25 cellular contexts compared by ENCODE assay signal in the genomic region with DNA sequence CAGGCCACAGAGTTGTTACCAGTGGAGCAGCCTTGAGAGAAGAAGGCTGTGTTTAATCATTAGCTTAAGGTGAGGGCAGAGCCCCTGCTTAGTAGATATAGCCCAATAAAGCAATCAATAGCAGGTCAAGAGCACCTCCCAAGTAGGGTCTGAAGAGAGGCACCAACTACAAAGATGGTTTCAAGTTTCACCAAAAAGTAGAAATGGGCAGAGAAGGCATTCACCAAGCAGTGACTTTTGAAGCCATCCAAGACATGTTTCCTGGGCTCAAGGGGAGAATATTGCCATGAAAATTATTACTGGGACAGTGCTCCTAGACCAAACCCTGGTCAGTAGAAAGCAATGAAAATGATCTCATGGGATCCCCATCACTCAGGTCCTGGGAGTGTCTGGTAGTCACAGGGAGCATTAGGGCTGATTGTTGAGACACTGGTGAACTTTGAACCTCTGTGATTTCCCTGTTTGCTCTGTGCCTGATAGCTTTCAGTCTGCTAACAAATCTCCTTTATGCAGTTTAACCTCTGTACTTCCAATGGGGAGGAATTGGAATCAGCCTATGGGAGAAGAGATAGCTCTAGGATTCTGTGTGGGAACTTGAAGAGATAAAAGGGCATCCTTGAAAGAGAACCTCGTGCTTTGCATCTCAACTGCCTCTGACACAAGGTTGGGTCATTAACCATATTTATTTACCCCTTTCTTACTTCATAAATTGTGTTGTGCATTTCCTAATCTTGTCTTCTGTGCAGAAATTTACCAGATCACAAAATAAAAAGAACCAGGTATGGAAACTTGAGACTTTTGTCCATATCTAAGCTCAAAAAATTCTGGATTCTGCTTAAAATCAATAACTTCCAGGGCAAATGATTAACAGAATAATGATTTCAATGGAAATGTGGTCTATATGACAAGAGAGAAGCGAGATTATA. TPM values are rescaled to one million over a fixed set of nuclear protein-coding genes. Genes with fewer than 3 reads are reported as not detected.
DNase-seq lines count a peak whose midpoint lies in the region; ATAC-seq, FAIRE-seq and TF ChIP-seq lines count a peak whose summit lies in the region.
"Had no signal": no experiment of that assay in that cellular context is flagged by ENCODE, and none has a peak within 500 bp of the region (broad histone marks: within the 10 kb centered on the region; RNA-seq: fewer than 3 reads in every experiment).

No MANE protein-coding gene starts in this region.

- H3K27ac ChIP-seq in HepG2 (ENCODE audit: extremely low read length, insufficient read depth, low read length) (peak overlapping the region; percentile 92), ascending aorta (no peak overlapping the region)
- H3K27ac ChIP-seq: BLaER1 treated with 17β-estradiol and CSF1 and Interleukin-3, amounts not matched to agents 10 nM and 100 nM had no signal

- H3K4me1 ChIP-seq in Caco-2 (peaks cover 23% of the 10 kb centered on the region), HepG2 (ENCODE audit: insufficient read depth, low read length) (peaks cover 81% of the 10 kb centered on the region), ascending aorta (no peaks in the 10 kb centered on the region)
- H3K4me1 ChIP-seq: Peyer's patch had no signal

- H2AFZ ChIP-seq in HepG2 (ENCODE audit: low read length), result no peak overlapping the region

- H3K4me3 ChIP-seq in Caco-2 (ENCODE audit: low read depth, low read length) (no peak overlapping the region), HepG2 (replicated peaks in 1 of 3; ENCODE audit: insufficient read depth in 1 of 3, low read depth in 2 of 3, low read length in 3 of 3) (peak overlapping the region in 2 of 3 experiments; percentile 5 to 41; a peak in 1 of 6 replicates), ascending aorta (no peak overlapping the region)
- H3K4me3 ChIP-seq: BLaER1 treated with 17β-estradiol and CSF1 and Interleukin-3, amounts not matched to agents 10 nM and 100 nM; K562; Peyer's patch had no signal

- H3K36me3 ChIP-seq in Caco-2 (ENCODE audit: control insufficient read depth, insufficient read depth, low read length) (no peaks in the 10 kb centered on the region), HepG2 (replicated peaks in 1 of 2; ENCODE audit: control insufficient read depth in 1 of 2, insufficient read depth in 2 of 2, low read length in 2 of 2) (no peaks in the 10 kb centered on the region), ascending aorta (no peaks in the 10 kb centered on the region)
- H3K36me3 ChIP-seq: BLaER1 treated with 17β-estradiol and CSF1 and Interleukin-3, amounts not matched to agents 10 nM and 100 nM; Peyer's patch had no signal

- H3K9me3 Mint-ChIP-seq in Caco-2 (ENCODE audit: unreplicated experiment) (peaks cover 5% of the 10 kb centered on the region), progenitor cell of endocrine pancreas (ENCODE audit: low read depth) (peaks cover 24% of the 10 kb centered on the region)

- CTCF ChIA-PET in Caco-2 (lab: Charles Lee) (interaction anchor here (0.5 to 1.3 kb wide), 3 partner anchors 8 to 1566 kb away, joined by 3 to 6 read pairs (median 4); a partner anchor contains a TSS), HepG2 (lab: Yijun Ruan, JAX; ENCODE audit: low intra/inter-chr PET ratio, low total read pairs) (no interaction called here)

- H3K4me2 ChIP-seq in HepG2 (ENCODE audit: low read depth, low read length), result peak overlapping the region; percentile 72
- H3K4me2 ChIP-seq: BLaER1 treated with 17β-estradiol and CSF1 and Interleukin-3, amounts not matched to agents 10 nM and 100 nM had no signal

- no peak for TF ChIP-seq POLR2A in HepG2 (IDR thresholded peaks at IDR 0.05; ENCODE audit: insufficient read depth in 1 of 2, low read depth in 2 of 2, low read length in 2 of 2)

- intact Hi-C loops in Caco-2 (cut with micrococcal nuclease; ENCODE audit: unreplicated experiment) (no loop called here), HepG2 (cut with micrococcal nuclease; ENCODE audit: unreplicated experiment) (loop anchor here (1.0 to 2.0 kb wide), 2 partner anchors 16 to 34 kb away; a partner anchor contains a TSS), ascending aorta (cut with DNase I) (no loop called here)

- peak; percentile 96 for FAIRE-seq in HepG2 (lab: Jason Lieb, UNC)
- FAIRE-seq: K562 had no signal

- BruUV-seq in Caco-2 (replicated peaks; lab: Mats Ljungman, UMichigan) (TSS peak; percentile 80), HepG2 (replicated peaks; lab: Mats Ljungman, UMichigan) (no TSS peak)

- H3K79me2 ChIP-seq in HepG2 (ENCODE audit: insufficient read depth, low read length), result no peaks in the 10 kb centered on the region

- in situ Hi-C loops in HepG2 (cut with HindIII; ENCODE audit: extremely low pct_ligation_motif_present, low pct_unique_long_range_greater_than_20kb), result no loop called here

- H3K27me3 ChIP-seq in Caco-2 (replicated peaks; ENCODE audit: control insufficient read depth, insufficient read depth, low read length), result no peaks in the 10 kb centered on the region
- no peaks in the 10 kb centered on the region for H3K27me3 ChIP-seq in HepG2 (ENCODE audit: control insufficient read depth in 1 of 2, insufficient read depth in 2 of 2, low read length in 2 of 2)
- no peaks in the 10 kb centered on the region for H3K27me3 ChIP-seq in ascending aorta
- H3K27me3 ChIP-seq: BLaER1 treated with 17β-estradiol and CSF1 and Interleukin-3, amounts not matched to agents 10 nM and 100 nM; Peyer's patch had no signal

- H3K9me3 ChIP-seq in Caco-2 (no peaks in the 10 kb centered on the region), HepG2 (ENCODE audit: low read length) (no peaks in the 10 kb centered on the region), ascending aorta (no peaks in the 10 kb centered on the region)
- H3K9me3 ChIP-seq: Peyer's patch had no signal

- WGBS in HepG2 (ENCODE audit: low lambda C conversion rate), result 0% methylated on average over 2 of the region's 2 CpGs

- no peak for TF ChIP-seq RAD21 in HepG2 (CRISPR knock-in tag; IDR thresholded peaks at IDR 0.05)

- H3K4me1 Mint-ChIP-seq in Caco-2 (ENCODE audit: low read depth, unreplicated experiment) (no peaks in the 10 kb centered on the region), progenitor cell of endocrine pancreas (ENCODE audit: low read depth) (peaks cover 25% of the 10 kb centered on the region)
- H3K4me1 Mint-ChIP-seq: CD4-positive, alpha-beta memory T cell had no signal

- H3K27ac Mint-ChIP-seq in Caco-2 (ENCODE audit: unreplicated experiment) (no peak overlapping the region), progenitor cell of endocrine pancreas (peak overlapping the region; percentile 87)
- H3K27ac Mint-ChIP-seq: CD4-positive, alpha-beta memory T cell had no signal

- H3K27me3 Mint-ChIP-seq in Caco-2 (ENCODE audit: insufficient read depth, unreplicated experiment), result no peaks in the 10 kb centered on the region
- H3K27me3 Mint-ChIP-seq in progenitor cell of endocrine pancreas, result no peaks in the 10 kb centered on the region

- POLR2A ChIA-PET in Caco-2 (lab: Charles Lee), result interaction anchor here (1.1 kb wide), 1 partner anchor 16 kb away, joined by 11 read pairs; a partner anchor contains a TSS
- POLR2A ChIA-PET in HepG2 (lab: Yijun Ruan, JAX), result interaction anchor here (1.1 to 1.9 kb wide), 2 partner anchors 16 to 220 kb away, joined by 5 to 19 read pairs; a partner anchor contains a TSS

- TF ChIP-seq EP300 in HepG2 (IDR thresholded peaks at IDR 0.05; ENCODE audit: low read depth in 2 of 2, low read length in 2 of 2) (peak in 1 of 2 experiments; percentile 77; a peak in 2 of 4 replicates), HepG2 (CRISPR knock-in tag; IDR thresholded peaks at IDR 0.05; ENCODE audit: borderline replicate concordance) (no peak; the same call in 1 of the 2 replicates)

- H3K4me3 Mint-ChIP-seq in Caco-2 (ENCODE audit: unreplicated experiment), result peak overlapping the region; percentile 31
- peak overlapping the region; percentile 37 for H3K4me3 Mint-ChIP-seq in progenitor cell of endocrine pancreas (ENCODE audit: low read depth)
- H3K4me3 Mint-ChIP-seq: CD4-positive, alpha-beta memory T cell had no signal

- peak overlapping the region; percentile 54 for H3K9ac ChIP-seq in HepG2 (ENCODE audit: insufficient read depth, low read depth, low read length)
- H3K9ac ChIP-seq: BLaER1 treated with 17β-estradiol and CSF1 and Interleukin-3, amounts not matched to agents 10 nM and 100 nM had no signal

- peak; percentile 98 for ATAC-seq in HepG2
- no peak for ATAC-seq in HG03457 (IDR thresholded peaks at IDR 0.05; ENCODE audit: unreplicated experiment)
- ATAC-seq: K562, SK-N-SH treated with all-trans-retinoic acid at 6 μM for 48 hours had no signal

- H3K36me3 Mint-ChIP-seq in Caco-2 (ENCODE audit: insufficient read depth, unreplicated experiment) (no peaks in the 10 kb centered on the region), progenitor cell of endocrine pancreas (ENCODE audit: insufficient read depth) (peaks cover 1% of the 10 kb centered on the region)
- H3K36me3 Mint-ChIP-seq: CD4-positive, alpha-beta memory T cell had no signal

- H4K20me1 ChIP-seq in HepG2 (ENCODE audit: insufficient read depth, low read length), result no peaks in the 10 kb centered on the region
- H4K20me1 ChIP-seq: BLaER1 treated with 17β-estradiol and CSF1 and Interleukin-3, amounts not matched to agents 10 nM and 100 nM had no signal

- TF ChIP-seq CTCF in Caco-2 (IDR thresholded peaks at IDR 0.05; ENCODE audit: insufficient read depth in 1 of 2, low read depth in 1 of 2, low read length in 1 of 2, severe bottlenecking in 1 of 2, unreplicated experiment in 1 of 2) (no peak), HepG2 (CRISPR knock-in tag; IDR thresholded peaks at IDR 0.05) (no peak), progenitor cell of endocrine pancreas (IDR thresholded peaks at IDR 0.05; ENCODE audit: unreplicated experiment) (no peak), ascending aorta (IDR thresholded peaks at IDR 0.05) (no peak)

- DNase-seq in Caco-2 (peak; percentile 69 to 77), LoVo (ENCODE audit: low spot score) (peak; percentile 20), HepG2 (ENCODE audit: low spot score) (peak; percentile 97), progenitor cell of endocrine pancreas (ENCODE audit: low spot score, unreplicated experiment) (no peak), NCI-H526 (lab: John Stamatoyannopoulos, UW) (no peak), SKM-1 treated with dmso at 0.1 percent for 144 hours (lab: John Stamatoyannopoulos, UW; ENCODE audit: unreplicated experiment) (no peak), ascending aorta (ENCODE audit: low spot score in 2 of 2) (no peak)
- DNase-seq: 8988T; Calu3; CD4-positive, alpha-beta memory T cell; DMS153; GF-D8; NCI-H1092; NCI-H1436; NCI-H187 treated with DMSO at 0.1 percent for 48 hours; NCI-H2107; NCI-H510A had no signal

RNA-seq across cellular contexts. Expression of a gene that starts 9.3 kb away (rescaled TPM):
- not detected in 2 replicates for total RNA-seq in Caco-2 (2022)
- 1.8 and 2.6 TPM in 2 replicates for total RNA-seq in HepG2 (2016; rRNA removed; fragmentation: Illumina TruSeq; extraction: Trizol)
- total RNA-seq in HepG2 (2016; cell fraction: cytosol; rRNA removed; fragmentation: Illumina TruSeq; extraction: Trizol; ENCODE audit: low read depth), result 0.18 and 0.20 TPM in 2 replicates
- 2.1 and 2.7 TPM in 2 replicates for total RNA-seq in HepG2 (2016; cell fraction: insoluble cytoplasmic fraction; rRNA removed; fragmentation: Illumina TruSeq; extraction: Trizol)
- total RNA-seq in HepG2 (2016; cell fraction: membrane; rRNA removed; fragmentation: Illumina TruSeq; extraction: Trizol), result 0.41 and 0.46 TPM in 2 replicates
- 0.85 and 1.3 TPM in 2 replicates for total RNA-seq in HepG2 (2016; cell fraction: nucleus; rRNA removed; fragmentation: Illumina TruSeq; extraction: Trizol)
- polyA plus RNA-seq in HepG2 (2011; rRNA removed), result 0.04 and 0.25 TPM in 2 replicates
- 0.13 TPM in 1 of 2 replicates, not detected in the other for polyA plus RNA-seq in HepG2 (2011; cell fraction: cytosol; rRNA removed)
- polyA plus RNA-seq in HepG2 (2011; cell fraction: nucleus; rRNA removed), result not detected in 2 replicates
- polyA plus RNA-seq in HepG2 (2012), result 0.08 and 0.30 TPM in 2 replicates
- 0.18 and 0.36 TPM in 2 replicates for polyA plus RNA-seq in HepG2 (2016; cell fraction: cytosol; fragmentation: Illumina TruSeq; extraction: Trizol; ENCODE audit: low read depth)
- polyA plus RNA-seq in HepG2 (2016; cell fraction: insoluble cytoplasmic fraction; fragmentation: Illumina TruSeq; extraction: Trizol; ENCODE audit: low read depth), result 1.9 and 2.3 TPM in 2 replicates
- polyA plus RNA-seq in HepG2 (2016; cell fraction: membrane; fragmentation: Illumina TruSeq; extraction: Trizol; ENCODE audit: low read depth), result 0.30 TPM in 1 of 2 replicates, not detected in the other
- 0.40 and 0.67 TPM in 2 replicates for polyA plus RNA-seq in HepG2 (2016; cell fraction: nucleus; fragmentation: Illumina TruSeq; extraction: Trizol; ENCODE audit: insufficient read depth, low read depth)
- not detected in 2 replicates for polyA minus RNA-seq in HepG2 (2011; rRNA and poly(A)+ RNA removed; ENCODE audit: low replicate concordance)
- not detected in 2 replicates for polyA minus RNA-seq in HepG2 (2011; cell fraction: cytosol; rRNA and poly(A)+ RNA removed)
- not detected in 2 replicates for polyA minus RNA-seq in HepG2 (2011; cell fraction: nucleus; rRNA and poly(A)+ RNA removed)
- total RNA-seq in progenitor cell of endocrine pancreas, result 0.31 TPM in 1 of 2 replicates, not detected in the other
- total RNA-seq in ascending aorta, result 0.32 TPM
- total RNA-seq: Calu3; CD4-positive, alpha-beta memory T cell; H4; K562; LHCN-M2; OCI-LY7 had no signal
- polyA plus RNA-seq: CD4-positive, alpha-beta memory T cell; K562 had no signal

RNA-seq across cellular contexts. Expression of a gene that starts 15.8 kb away (rescaled TPM):
- 8.0 and 8.5 TPM in 2 replicates for total RNA-seq in Caco-2 (2022)
- 12.1 and 13.6 TPM in 2 replicates for total RNA-seq in HepG2 (2016; rRNA removed; fragmentation: Illumina TruSeq; extraction: Trizol)
- total RNA-seq in HepG2 (2016; cell fraction: cytosol; rRNA removed; fragmentation: Illumina TruSeq; extraction: Trizol; ENCODE audit: low read depth), result 2.6 and 5.5 TPM in 2 replicates
- total RNA-seq in HepG2 (2016; cell fraction: insoluble cytoplasmic fraction; rRNA removed; fragmentation: Illumina TruSeq; extraction: Trizol), result 12.1 and 14.8 TPM in 2 replicates
- total RNA-seq in HepG2 (2016; cell fraction: membrane; rRNA removed; fragmentation: Illumina TruSeq; extraction: Trizol), result 4.9 and 6.4 TPM in 2 replicates
- 21.1 and 21.4 TPM in 2 replicates for total RNA-seq in HepG2 (2016; cell fraction: nucleus; rRNA removed; fragmentation: Illumina TruSeq; extraction: Trizol)
- 2.1 TPM in 2 replicates for polyA plus RNA-seq in HepG2 (2011; rRNA removed)
- polyA plus RNA-seq in HepG2 (2011; cell fraction: cytosol; rRNA removed), result 0.66 and 0.94 TPM in 2 replicates
- 3.3 and 6.0 TPM in 2 replicates for polyA plus RNA-seq in HepG2 (2011; cell fraction: nucleus; rRNA removed)
- 6.1 and 11.9 TPM in 2 replicates for polyA plus RNA-seq in HepG2 (2012)
- 0.91 and 1.0 TPM in 2 replicates for polyA plus RNA-seq in HepG2 (2016; cell fraction: cytosol; fragmentation: Illumina TruSeq; extraction: Trizol; ENCODE audit: low read depth)
- polyA plus RNA-seq in HepG2 (2016; cell fraction: insoluble cytoplasmic fraction; fragmentation: Illumina TruSeq; extraction: Trizol; ENCODE audit: low read depth), result 12.5 and 13.0 TPM in 2 replicates
- polyA plus RNA-seq in HepG2 (2016; cell fraction: membrane; fragmentation: Illumina TruSeq; extraction: Trizol; ENCODE audit: low read depth), result 1.1 TPM in 2 replicates
- 20.3 and 22.5 TPM in 2 replicates for polyA plus RNA-seq in HepG2 (2016; cell fraction: nucleus; fragmentation: Illumina TruSeq; extraction: Trizol; ENCODE audit: insufficient read depth, low read depth)
- 1.6 and 2.3 TPM in 2 replicates for polyA minus RNA-seq in HepG2 (2011; rRNA and poly(A)+ RNA removed; ENCODE audit: low replicate concordance)
- 1.1 and 1.2 TPM in 2 replicates for polyA minus RNA-seq in HepG2 (2011; cell fraction: cytosol; rRNA and poly(A)+ RNA removed)
- polyA minus RNA-seq in HepG2 (2011; cell fraction: nucleus; rRNA and poly(A)+ RNA removed), result 19.8 and 26.2 TPM in 2 replicates
- total RNA-seq in progenitor cell of endocrine pancreas, result 29.3 and 32.3 TPM in 2 replicates
- total RNA-seq in ascending aorta, result 12.0 TPM

Comparison
In these comparisons a context has a peak if more than half of its experiments do, and no peak if none do; other contexts are left out.
1. DNase-seq: peak in Caco-2 (2 of 2), LoVo (single experiment) and HepG2 (single experiment); none in progenitor cell of endocrine pancreas (single experiment), NCI-H526 (0 of 2), SKM-1 treated with dmso at 0.1 percent for 144 hours (single experiment) and ascending aorta (0 of 2).
2. H3K4me3 ChIP-seq: peak in HepG2 (2 of 3); none in Caco-2 (single experiment) and ascending aorta (0 of 2).